ENCODE assay signal across 14 cellular contexts in the genomic region with DNA sequence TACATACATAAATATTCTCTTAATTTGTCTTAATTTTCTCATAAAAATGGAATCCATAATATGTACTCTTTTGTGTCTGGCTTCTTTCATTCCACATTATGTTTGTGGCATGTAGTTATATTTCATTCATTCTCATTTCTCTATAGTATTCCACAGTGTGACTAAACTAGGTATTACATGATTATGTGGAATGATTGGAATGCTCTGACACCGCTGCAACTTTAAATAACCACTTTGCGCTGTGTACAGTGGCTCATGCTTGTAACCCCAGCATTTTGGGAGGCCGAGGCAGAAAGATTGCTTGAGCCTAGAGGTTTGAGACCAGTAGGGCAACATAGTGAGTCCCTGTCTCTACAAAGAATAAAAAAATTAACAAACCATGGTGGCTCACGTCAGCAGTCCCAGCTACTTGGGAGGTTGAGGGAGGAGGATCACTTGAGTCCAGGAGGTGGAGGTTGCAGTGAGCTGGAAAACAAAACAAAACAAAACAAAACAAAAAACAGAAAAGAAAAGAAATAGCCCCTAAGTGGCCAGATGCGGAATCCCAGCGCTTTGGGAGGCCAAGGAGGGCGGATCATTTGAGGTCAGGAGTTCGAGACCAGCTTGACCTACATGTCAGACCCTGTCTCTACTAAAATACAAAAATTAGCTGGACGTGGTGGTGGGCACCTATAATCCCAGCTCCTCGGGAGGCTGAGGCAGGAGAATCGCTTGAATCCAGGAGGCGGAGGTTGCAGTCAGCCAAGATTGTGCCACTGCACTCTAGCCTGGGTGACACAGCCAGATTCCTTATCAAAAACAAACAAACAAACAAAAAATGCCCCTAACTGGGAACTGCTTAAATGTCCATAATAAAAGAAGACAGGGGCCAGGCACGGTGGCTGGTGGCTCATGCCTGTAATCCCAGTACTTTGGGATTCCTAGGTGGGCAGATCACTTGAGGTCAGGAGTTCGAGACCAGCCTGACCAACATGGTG. TPM values are rescaled to one million over a fixed set of nuclear protein-coding genes. Genes with fewer than 3 reads are reported as not detected.
A peak's percentile ranks its signal among the peaks of the same experiment; 100 is the strongest.
DNase-seq lines count a peak whose midpoint lies in the region; FAIRE-seq and TF ChIP-seq lines count a peak whose summit lies in the region.
"Had no signal": no experiment of that assay in that cellular context is flagged by ENCODE, and none has a peak within 500 bp of the region (broad histone marks: within the 10 kb centered on the region; RNA-seq: fewer than 3 reads in every experiment).

No MANE protein-coding gene starts in this region.

- no peaks in the 10 kb centered on the region for H3K27me3 ChIP-seq in neural progenitor cell
- no peaks in the 10 kb centered on the region for H3K27me3 ChIP-seq in CD8-positive, alpha-beta memory T cell (ENCODE audit: insufficient read depth, low read length, poor library complexity, severe bottlenecking)
- H3K27me3 ChIP-seq: adrenal gland had no signal

- peaks cover 6% of the 10 kb centered on the region for H3K4me1 Mint-ChIP-seq in neural progenitor cell
- H3K4me1 Mint-ChIP-seq in CD8-positive, alpha-beta memory T cell = peaks cover 0 to 6% (median 5%) of the 10 kb centered on the region in 3 donors

- H4K20me1 ChIP-seq in neural progenitor cell (ENCODE audit: low read depth) = no peaks in the 10 kb centered on the region

- FAIRE-seq in G401.6 (lab: Jason Lieb, UNC) = peak; percentile 88
- FAIRE-seq: frontal cortex had no signal

- H3K4me1 ChIP-seq in neural progenitor cell = no peaks in the 10 kb centered on the region
- no peaks in the 10 kb centered on the region for H3K4me1 ChIP-seq in CD8-positive, alpha-beta memory T cell (ENCODE audit: insufficient read depth, low read length)
- H3K4me1 ChIP-seq: adrenal gland had no signal

- H3K4me2 ChIP-seq in neural progenitor cell = no peak overlapping the region

- POLR2A ChIA-PET in CD8-positive, alpha-beta memory T cell (lab: Charles Lee) = interaction anchor here (0.6 to 0.7 kb wide), 2 partner anchors 10 to 44 kb away, joined by 3 read pairs; a partner anchor contains a TSS

- H3K9me3 ChIP-seq in neural progenitor cell (ENCODE audit: low read depth) = no peaks in the 10 kb centered on the region
- H3K9me3 ChIP-seq in CD8-positive, alpha-beta memory T cell (ENCODE audit: low read length) = no peaks in the 10 kb centered on the region
- H3K9me3 ChIP-seq: adrenal gland, psoas muscle had no signal

- CTCF ChIA-PET in CD8-positive, alpha-beta memory T cell (lab: Charles Lee) = interaction anchor here (0.7 to 2.2 kb wide), 8 partner anchors 8 to 122 kb away, joined by 3 to 24 read pairs (median 6); a partner anchor contains a TSS

- H3K9me3 Mint-ChIP-seq in neural progenitor cell = no peaks in the 10 kb centered on the region
- no peaks in the 10 kb centered on the region for H3K9me3 Mint-ChIP-seq in CD8-positive, alpha-beta memory T cell

- H3K36me3 ChIP-seq in neural progenitor cell = no peaks in the 10 kb centered on the region
- no peaks in the 10 kb centered on the region for H3K36me3 ChIP-seq in CD8-positive, alpha-beta memory T cell (ENCODE audit: insufficient read depth, low read length)
- H3K36me3 ChIP-seq: adrenal gland had no signal

- no peak overlapping the region for H2AFZ ChIP-seq in neural progenitor cell (replicated peaks)

- DNase-seq in RKO (ENCODE audit: low spot score) (peak; percentile 80), epithelial cell of prostate (ENCODE audit: low read depth, low spot score) (no peak), neural progenitor cell (ENCODE audit: low spot score) (no peak), SKM-1 (lab: John Stamatoyannopoulos, UW; ENCODE audit: unreplicated experiment) (no peak), NCI-H748 (lab: John Stamatoyannopoulos, UW; ENCODE audit: unreplicated experiment) (no peak), anterior cingulate cortex (lab: John Stamatoyannopoulos, UW) (no peak)
- DNase-seq in CD8-positive, alpha-beta memory T cell = no peak
- DNase-seq: activated CD8-positive, alpha-beta memory T cell treated with anti-CD3 and anti-CD28 coated beads, Interleukin-2, amount 10 ng/mL, durations not matched to agents 7 days and 5 days; adrenal gland; psoas muscle; T-helper 9 cell had no signal

- H3K9ac ChIP-seq in neural progenitor cell = no peak overlapping the region

- no peak overlapping the region for H3K4me3 Mint-ChIP-seq in neural progenitor cell
- H3K4me3 Mint-ChIP-seq in CD8-positive, alpha-beta memory T cell = no peak overlapping the region
- H3K4me3 Mint-ChIP-seq: activated CD8-positive, alpha-beta memory T cell treated with anti-CD3 and anti-CD28 coated beads, Interleukin-2, amount 10 ng/mL, durations not matched to agents 7 days and 5 days had no signal

- no peaks in the 10 kb centered on the region for H3K79me2 ChIP-seq in neural progenitor cell (ENCODE audit: low read depth)

- H3K27ac Mint-ChIP-seq in neural progenitor cell = peak overlapping the region; percentile 42
- H3K27ac Mint-ChIP-seq in CD8-positive, alpha-beta memory T cell = no peak overlapping the region
- H3K27ac Mint-ChIP-seq: activated CD8-positive, alpha-beta memory T cell treated with anti-CD3 and anti-CD28 coated beads, Interleukin-2, amount 10 ng/mL, durations not matched to agents 7 days and 5 days had no signal

- no peak overlapping the region for H3K4me3 ChIP-seq in neural progenitor cell
- no peak overlapping the region for H3K4me3 ChIP-seq in CD8-positive, alpha-beta memory T cell (ENCODE audit: low read length)
- H3K4me3 ChIP-seq: adrenal gland, psoas muscle had no signal

- peaks cover 3% of the 10 kb centered on the region for H3K27me3 Mint-ChIP-seq in neural progenitor cell (ENCODE audit: insufficient read depth, low read depth)
- H3K27me3 Mint-ChIP-seq in CD8-positive, alpha-beta memory T cell = no peaks in the 10 kb centered on the region
- H3K27me3 Mint-ChIP-seq: activated CD8-positive, alpha-beta memory T cell treated with anti-CD3 and anti-CD28 coated beads, Interleukin-2, amount 10 ng/mL, durations not matched to agents 7 days and 5 days had no signal

- H3K36me3 Mint-ChIP-seq in neural progenitor cell = no peaks in the 10 kb centered on the region
- H3K36me3 Mint-ChIP-seq in CD8-positive, alpha-beta memory T cell = no peaks in the 10 kb centered on the region
- H3K36me3 Mint-ChIP-seq: activated CD8-positive, alpha-beta memory T cell treated with anti-CD3 and anti-CD28 coated beads, Interleukin-2, amount 10 ng/mL, durations not matched to agents 7 days and 5 days had no signal

- peaks cover 8% of the 10 kb centered on the region for H3F3A ChIP-seq in neural progenitor cell (ENCODE audit: low read depth)

- H3K27ac ChIP-seq in epithelial cell of prostate (peak overlapping the region; percentile 66), neural progenitor cell (no peak overlapping the region)
- H3K27ac ChIP-seq in CD8-positive, alpha-beta memory T cell (ENCODE audit: low read depth, low read length) = no peak overlapping the region
- H3K27ac ChIP-seq: adrenal gland, HL-60, psoas muscle had no signal

- no peak for TF ChIP-seq CTCF in neural progenitor cell (IDR thresholded peaks at IDR 0.05)

RNA-seq across cellular contexts. Expression of a gene that starts 8.0 kb away (rescaled TPM):
- total RNA-seq in neural progenitor cell (ENCODE audit: low replicate concordance) = 258 and 305 TPM in 2 replicates
- total RNA-seq in CD8-positive, alpha-beta memory T cell = 100 to 1,000 TPM; 167 to 172 TPM
- polyA plus RNA-seq in CD8-positive, alpha-beta memory T cell = 107 TPM

RNA-seq across cellular contexts. Expression of a gene that starts 9.1 kb away (rescaled TPM):
- total RNA-seq in neural progenitor cell (ENCODE audit: low replicate concordance) = 19.1 and 29.1 TPM in 2 replicates
- total RNA-seq in CD8-positive, alpha-beta memory T cell = 10 to 100 TPM; 90.3 to 99.6 TPM
- 3.2 TPM for polyA plus RNA-seq in CD8-positive, alpha-beta memory T cell
